ENCODE assay signal across 8 cellular contexts in genomic region chr1:156623946-156624813, GRCh38. TPM values are rescaled to one million over a fixed set of nuclear protein-coding genes. Genes with fewer than 3 reads are reported as not detected.
DNase-seq lines count a peak whose midpoint lies in the region; ATAC-seq and TF ChIP-seq lines count a peak whose summit lies in the region.

No MANE protein-coding gene starts in this region.

- intact Hi-C loops in left ventricle myocardium inferior (cut with micrococcal nuclease): no loop called here

- no peak overlapping the region for H3K9ac ChIP-seq in rectal smooth muscle tissue (ENCODE audit: low read length)

- ATAC-seq in GM18873 (IDR thresholded peaks at IDR 0.05; ENCODE audit: low FRiP score, unreplicated experiment) (no peak), GM21528 (IDR thresholded peaks at IDR 0.05; ENCODE audit: low FRiP score, unreplicated experiment) (no peak)

- H3K36me3 Mint-ChIP-seq in activated naive CD8-positive, alpha-beta T cell: no peaks in the 10 kb centered on the region

- no peaks in the 10 kb centered on the region for H3K9me3 ChIP-seq in left ventricle myocardium inferior (replicated peaks)

- H3K27me3 Mint-ChIP-seq in activated naive CD8-positive, alpha-beta T cell: peaks cover 37% of the 10 kb centered on the region

- H3K27ac Mint-ChIP-seq in activated naive CD8-positive, alpha-beta T cell: no peak overlapping the region

- H3K4me1 ChIP-seq in left ventricle myocardium inferior (peaks cover 35% of the 10 kb centered on the region), rectal smooth muscle tissue (ENCODE audit: control insufficient read depth, insufficient read depth, low read length) (peaks cover 8% of the 10 kb centered on the region)

- H3K27ac ChIP-seq in left ventricle myocardium inferior (replicated peaks): peak overlapping the region; percentile 79
- H3K27ac ChIP-seq in rectal smooth muscle tissue (ENCODE audit: low read depth, low read length): no peak overlapping the region

- H3K4me3 ChIP-seq in left ventricle myocardium inferior (peak overlapping the region; percentile 63), rectal smooth muscle tissue (ENCODE audit: low read length) (peak overlapping the region; percentile 49)

- H3K9me3 Mint-ChIP-seq in activated naive CD8-positive, alpha-beta T cell (ENCODE audit: low read depth): no peaks in the 10 kb centered on the region

- TF ChIP-seq CTCF in left ventricle myocardium inferior (IDR thresholded peaks at IDR 0.05; ENCODE audit: borderline replicate concordance): peak; percentile 48

- DNase-seq in activated T-cell treated with anti-CD3 and anti-CD28 coated beads for 48 hours (ENCODE audit: low read depth) (peak; percentile 40), activated T-cell treated with anti-CD3 and anti-CD28 coated beads for 4 hours (no peak), NCI-H774 (lab: John Stamatoyannopoulos, UW) (peak; percentile 26), left ventricle myocardium inferior (peak; percentile 60)

- H3K27me3 ChIP-seq in left ventricle myocardium inferior (ENCODE audit: low read depth) (peaks cover 69% of the 10 kb centered on the region), rectal smooth muscle tissue (ENCODE audit: control insufficient read depth, insufficient read depth, low read length) (peaks cover 27% of the 10 kb centered on the region)

- peaks cover 9% of the 10 kb centered on the region for H3K4me1 Mint-ChIP-seq in activated naive CD8-positive, alpha-beta T cell (ENCODE audit: low read depth)

- H3K36me3 ChIP-seq in left ventricle myocardium inferior (no peaks in the 10 kb centered on the region), rectal smooth muscle tissue (ENCODE audit: control insufficient read depth, insufficient read depth, low read length) (no peaks in the 10 kb centered on the region)

- peak overlapping the region; percentile 57 for H3K4me3 Mint-ChIP-seq in activated naive CD8-positive, alpha-beta T cell

RNA-seq across cellular contexts. Expression of gene HAPLN2, which starts 5.0 kb away (rescaled TPM):
- total RNA-seq in left ventricle myocardium inferior: 1.2 TPM

RNA-seq across cellular contexts. Expression of gene BCAN, which starts 17.7 kb away (rescaled TPM):
- total RNA-seq in left ventricle myocardium inferior: 0.05 TPM

RNA-seq across cellular contexts. Expression of gene GPATCH4, which starts 22.9 kb away (rescaled TPM):
- 15.1 TPM for total RNA-seq in left ventricle myocardium inferior

RNA-seq across cellular contexts. Expression of gene NAXE, which starts 32.6 kb away (rescaled TPM):
- total RNA-seq in left ventricle myocardium inferior: 102 TPM

RNA-seq across cellular contexts. Expression of gene TTC24, which starts 44.7 kb away (rescaled TPM):
- total RNA-seq in left ventricle myocardium inferior: not detected
